Comparison of ENCODE assay signal across 1 cellular context in genomic region chr21:42864286-42864685, GRCh38.
TF ChIP-seq lines count a peak whose summit lies in the region.

No MANE protein-coding gene starts in this region.

TF ChIP-seq in HepG2, 621 proteins besides CTCF, POLR2A, EP300 and RAD21:
- TF ChIP-seq FOXK1 (CRISPR knock-in tag; IDR thresholded peaks at IDR 0.05; ENCODE audit: borderline replicate concordance, low read depth): no peak
- no peak for TF ChIP-seq CENPT (CRISPR knock-in tag; IDR thresholded peaks at IDR 0.05; ENCODE audit: low read depth)
- peak; percentile 23; the same call in 1 of the 2 replicates for TF ChIP-seq STAG1 (CRISPR knock-in tag; IDR thresholded peaks at IDR 0.05)
- no peak for TF ChIP-seq ZNF550 (CRISPR knock-in tag; IDR thresholded peaks at IDR 0.05; ENCODE audit: borderline replicate concordance)
- no peak for TF ChIP-seq CC2D1A (CRISPR knock-in tag; IDR thresholded peaks at IDR 0.05)
- TF ChIP-seq ZNF704 (CRISPR knock-in tag; IDR thresholded peaks at IDR 0.05; ENCODE audit: borderline replicate concordance): no peak
- no peak for TF ChIP-seq TAF1 (CRISPR knock-in tag; IDR thresholded peaks at IDR 0.05)
- no peak for TF ChIP-seq ZNF274 (CRISPR knock-in tag; IDR thresholded peaks at IDR 0.05)
- TF ChIP-seq IKZF1 (IDR thresholded peaks at IDR 0.05): no peak
TF ChIP-seq in HepG2: peak in this region for 1.
